28 cellular contexts compared by ENCODE assay signal in genomic region chr4:15874671-15875070, GRCh38.
"Had no signal": no experiment of that assay in that cellular context is flagged by ENCODE, and none has a peak within 500 bp of the region (broad histone marks: within the 10 kb centered on the region; RNA-seq: fewer than 3 reads in every experiment).

No MANE protein-coding gene starts in this region.

- H3K4me1 ChIP-seq: adrenal gland, ascending aorta, breast epithelium had no signal

- H3K4me3 ChIP-seq: adrenal gland, ascending aorta, breast epithelium, coronary artery, dorsolateral prefrontal cortex had no signal

- H3K27me3 ChIP-seq: adrenal gland, ascending aorta, breast epithelium had no signal

- ATAC-seq: activated CD4-positive, CD25-positive, alpha-beta regulatory T cell treated with anti-CD3 and anti-CD28 coated beads, Interleukin-2, amount 50 U/mL, for 24 hours; activated CD8-positive, alpha-beta T cell treated with anti-CD3 and anti-CD28 coated beads for 36 hours; activated T-cell treated with anti-CD3 and anti-CD28 coated beads, Interleukin-2, amount 50 U/mL, for 4 hours; activated T-helper 17 cell treated with anti-CD3 and anti-CD28 coated beads, Interleukin-2, amount 50 U/mL, for 72 hours; esophagus mucosa; T-helper 17 cell had no signal

- H3K27ac ChIP-seq: breast epithelium, dorsolateral prefrontal cortex, WERI-Rb-1 had no signal

- DNase-seq: activated B cell treated with CpG ODN at 0.5 μM for 24 hours; activated CD4-positive, alpha-beta T cell treated with anti-CD3 and anti-CD28 coated beads for 48 hours; activated CD4-positive, alpha-beta T cell treated with anti-CD3 and anti-CD28 coated beads, Interleukin-2, amount 50 U/mL, for 1 hour; activated CD4-positive, alpha-beta T cell treated with anti-CD3 and anti-CD28 coated beads, Interleukin-2, amount 50 U/mL, for 48 hours; activated CD8-positive, alpha-beta memory T cell treated with anti-CD3 and anti-CD28 coated beads for 24 hours; activated CD8-positive, alpha-beta T cell treated with anti-CD3 and anti-CD28 coated beads for 36 hours; activated effector memory CD4-positive, alpha-beta T cell treated with Interleukin-2 at 50 U/mL for 16 hours; activated gamma-delta T cell treated with Interleukin-2 at 50 U/mL for 16 hours; activated naive CD4-positive, alpha-beta T cell treated with anti-CD3 and anti-CD28 coated beads, Interleukin-2, amount 50 U/mL, for 16 hours; activated naive CD4-positive, alpha-beta T cell treated with Interleukin-2 at 50 U/mL for 16 hours; activated T-cell treated with anti-CD3 and anti-CD28 coated beads, Interleukin-2, amount 50 U/mL, for 4 hours; adrenal gland; dorsolateral prefrontal cortex; effector memory CD4-positive, alpha-beta T cell; endodermal cell; foreskin fibroblast; head of caudate nucleus; T-helper 1 cell; T-helper 17 cell; T1000; WERI-Rb-1 had no signal

- H3K36me3 ChIP-seq: adrenal gland, ascending aorta, breast epithelium, WERI-Rb-1 had no signal

- H3K9me3 ChIP-seq: adrenal gland, ascending aorta, breast epithelium had no signal

- FAIRE-seq: frontal cortex had no signal
